Comparison of ENCODE assay signal across 13 cellular contexts in the genomic region with DNA sequence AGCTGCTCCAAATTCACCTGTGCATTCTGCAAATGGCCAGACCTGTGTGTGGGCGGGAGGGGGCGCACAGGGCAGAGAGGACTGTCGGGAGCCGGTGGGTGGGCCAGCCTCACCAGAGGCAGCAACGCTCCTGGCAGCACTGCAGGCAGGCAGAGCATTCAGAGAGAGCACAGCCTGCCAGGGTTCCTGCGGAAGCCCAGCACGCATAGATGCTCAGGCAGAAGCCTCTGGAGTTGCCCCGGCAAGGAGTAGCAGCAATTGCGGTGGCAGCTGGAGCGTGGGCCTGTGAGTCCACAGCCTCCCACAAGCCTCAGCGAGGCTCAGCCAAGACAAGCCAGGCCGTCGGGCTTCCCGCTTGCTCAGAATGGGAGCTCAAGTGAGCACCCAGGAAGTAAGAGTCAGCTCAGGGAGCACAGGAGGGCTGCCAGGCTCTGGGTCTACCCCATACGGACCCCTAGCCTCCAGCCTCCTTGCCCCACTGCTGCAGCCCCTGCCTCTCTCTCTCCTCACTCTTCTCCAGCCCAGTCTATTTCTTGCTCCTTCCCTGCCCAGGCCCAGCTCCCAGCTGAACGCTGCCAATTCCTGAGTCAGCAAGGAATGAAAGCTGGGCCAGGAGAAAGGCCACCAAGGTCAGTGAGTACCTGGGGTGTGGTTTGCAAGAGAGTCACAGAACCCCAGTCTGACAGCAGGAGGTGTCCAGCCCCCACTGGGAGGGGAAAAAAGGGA. TPM values are rescaled to one million over a fixed set of nuclear protein-coding genes. Genes with fewer than 3 reads are reported as not detected.
A peak's percentile ranks its signal among the peaks of the same experiment; 100 is the strongest.
DNase-seq lines count a peak whose midpoint lies in the region; ATAC-seq and TF ChIP-seq lines count a peak whose summit lies in the region.
"Had no signal": no experiment of that assay in that cellular context is flagged by ENCODE, and none has a peak within 500 bp of the region (broad histone marks: within the 10 kb centered on the region; RNA-seq: fewer than 3 reads in every experiment).

No MANE protein-coding gene starts in this region.

- peak overlapping the region; percentile 57 to 69 for H3K27ac Mint-ChIP-seq in natural killer cell treated with Interleukin-12 subunit alpha and Interleukin-12 subunit beta and Interleukin-15 and Interleukin-18, amount 100 ng/mL, for 72 hours
- no peak overlapping the region for H3K27ac Mint-ChIP-seq in natural killer cell
- H3K27ac Mint-ChIP-seq: activated CD4-positive, alpha-beta memory T cell treated with anti-CD3 and anti-CD28 coated beads, Interleukin-2, amount 10 ng/mL, durations not matched to agents 7 days and 5 days had no signal

- peak overlapping the region; percentile 35 for H3K4me2 ChIP-seq in fibroblast of lung (ENCODE audit: extremely low read depth, insufficient read depth, low read length)

- no peaks in the 10 kb centered on the region for H3K36me3 ChIP-seq in fibroblast of lung (ENCODE audit: control insufficient read depth, insufficient read depth, low read length)
- no peaks in the 10 kb centered on the region for H3K36me3 ChIP-seq in ovary

- no peak for TF ChIP-seq POLR2A in ovary (IDR thresholded peaks at IDR 0.05)

- H3K4me3 Mint-ChIP-seq in natural killer cell treated with Interleukin-12 subunit alpha and Interleukin-12 subunit beta and Interleukin-15 and Interleukin-18, amount 100 ng/mL, for 72 hours = no peak overlapping the region
- H3K4me3 Mint-ChIP-seq in natural killer cell = no peak overlapping the region
- H3K4me3 Mint-ChIP-seq: activated CD4-positive, alpha-beta memory T cell treated with anti-CD3 and anti-CD28 coated beads, Interleukin-2, amount 10 ng/mL, durations not matched to agents 7 days and 5 days had no signal

- peaks cover 23 to 39% of the 10 kb centered on the region in 2 donors for H3K4me1 Mint-ChIP-seq in natural killer cell treated with Interleukin-12 subunit alpha and Interleukin-12 subunit beta and Interleukin-15 and Interleukin-18, amount 100 ng/mL, for 72 hours (ENCODE audit: low read depth in 2 of 2)
- peaks cover 0 to 4% of the 10 kb centered on the region in 2 donors for H3K4me1 Mint-ChIP-seq in natural killer cell

- TF ChIP-seq CTCF in natural killer cell (IDR thresholded peaks at IDR 0.05) = no peak
- no peak for TF ChIP-seq CTCF in fibroblast of lung (conservative IDR thresholded peaks at IDR 0.05 in 1 of 2, IDR thresholded peaks at IDR 0.05 in 1 of 2; ENCODE audit: low read depth in 1 of 2, low read length in 2 of 2)
- TF ChIP-seq CTCF in ovary (IDR thresholded peaks at IDR 0.05) = no peak

- H3K36me3 Mint-ChIP-seq in natural killer cell treated with Interleukin-12 subunit alpha and Interleukin-12 subunit beta and Interleukin-15 and Interleukin-18, amount 100 ng/mL, for 72 hours = no peaks in the 10 kb centered on the region
- H3K36me3 Mint-ChIP-seq in natural killer cell = no peaks in the 10 kb centered on the region

- H3K4me1 ChIP-seq in fibroblast of lung (ENCODE audit: control insufficient read depth, extremely low read depth, insufficient read depth, low read length) (no peaks in the 10 kb centered on the region), ovary (ENCODE audit: insufficient read depth) (no peaks in the 10 kb centered on the region)

- peak in 1 of 2 donors; percentile 41 for ATAC-seq in natural killer cell treated with Interleukin-12 subunit alpha and Interleukin-12 subunit beta and Interleukin-15 and Interleukin-18, amount 100 ng/mL, for 72 hours
- ATAC-seq in natural killer cell = no peak

- no peak for TF ChIP-seq EP300 in ovary (IDR thresholded peaks at IDR 0.05)

- H2AFZ ChIP-seq in fibroblast of lung (ENCODE audit: low read length) = no peak overlapping the region

- 36 to 40% (median 37%) methylated on average over 15 to 16 of the region's 16 CpGs for WGBS in ovary, 3 donors

- no peaks in the 10 kb centered on the region for H4K20me1 ChIP-seq in fibroblast of lung (ENCODE audit: control insufficient read depth, extremely low read depth, insufficient read depth, low read length)

- no peaks in the 10 kb centered on the region for H3K9me3 Mint-ChIP-seq in natural killer cell treated with Interleukin-12 subunit alpha and Interleukin-12 subunit beta and Interleukin-15 and Interleukin-18, amount 100 ng/mL, for 72 hours
- no peaks in the 10 kb centered on the region for H3K9me3 Mint-ChIP-seq in natural killer cell
- H3K9me3 Mint-ChIP-seq: activated CD4-positive, alpha-beta memory T cell treated with anti-CD3 and anti-CD28 coated beads, Interleukin-2, amount 10 ng/mL, durations not matched to agents 7 days and 5 days had no signal

- H3K27ac ChIP-seq in fibroblast of lung (ENCODE audit: insufficient read depth, low read length) = no peak overlapping the region
- H3K27ac ChIP-seq in ovary = no peak overlapping the region
- H3K27ac ChIP-seq: coronary artery had no signal

- H3K27me3 Mint-ChIP-seq in natural killer cell treated with Interleukin-12 subunit alpha and Interleukin-12 subunit beta and Interleukin-15 and Interleukin-18, amount 100 ng/mL, for 72 hours = no peaks in the 10 kb centered on the region
- no peaks in the 10 kb centered on the region for H3K27me3 Mint-ChIP-seq in natural killer cell (ENCODE audit: low read depth in 2 of 2)
- H3K27me3 Mint-ChIP-seq: activated CD4-positive, alpha-beta memory T cell treated with anti-CD3 and anti-CD28 coated beads, Interleukin-2, amount 10 ng/mL, durations not matched to agents 7 days and 5 days had no signal

- no peak for DNase-seq in natural killer cell treated with Interleukin-12 subunit alpha and Interleukin-12 subunit beta and Interleukin-15 and Interleukin-18, amount 100 ng/mL, for 72 hours (ENCODE audit: low spot score)
- DNase-seq in natural killer cell (no peak), fibroblast of lung (ENCODE audit: low read depth in 2 of 2) (peak in 1 of 2 donors; percentile 71), ovary (no peak), T1000 (lab: John Stamatoyannopoulos, UW) (no peak)
- no peak for DNase-seq in stimulated activated CD4-positive, alpha-beta T cell treated with anti-CD3 and anti-CD28 coated beads, Interleukin-4, amount 100 ng/mL, for 1 hour
- DNase-seq: activated CD4-positive, alpha-beta memory T cell treated with anti-CD3 and anti-CD28 coated beads, Interleukin-2, amount 10 ng/mL, durations not matched to agents 7 days and 5 days; activated naive CD4-positive, alpha-beta T cell treated with Interleukin-2 at 50 U/mL for 16 hours; DMS53; Karpas-422; NCI-H2171; stimulated activated CD4-positive, alpha-beta T cell treated with anti-CD3 and anti-CD28 coated beads, Interleukin-12 subunit alpha, Interleukin-12 subunit beta, amount 100 ng/mL, for 4 hours had no signal

- H3K4me3 ChIP-seq in fibroblast of lung (replicated peaks in 1 of 4; ENCODE audit: control extremely low read depth in 1 of 4, insufficient read depth in 1 of 4, low read depth in 3 of 4, low read length in 4 of 4) (no peak overlapping the region), ovary (no peak overlapping the region)
- H3K4me3 ChIP-seq: coronary artery had no signal

- H3K79me2 ChIP-seq in fibroblast of lung (ENCODE audit: control insufficient read depth, insufficient read depth, low read length) = no peaks in the 10 kb centered on the region

- intact Hi-C loops in natural killer cell (cut with micrococcal nuclease) (no loop called here), ovary (cut with DNase I) (no loop called here)

- H3K9me3 ChIP-seq in fibroblast of lung (ENCODE audit: control insufficient read depth, insufficient read depth, low read depth, low read length) = no peaks in the 10 kb centered on the region
- H3K9me3 ChIP-seq in ovary = no peaks in the 10 kb centered on the region

- H3K9ac ChIP-seq in fibroblast of lung (ENCODE audit: insufficient read depth, low read length) = no peak overlapping the region

- no peaks in the 10 kb centered on the region for H3K27me3 ChIP-seq in fibroblast of lung (ENCODE audit: control insufficient read depth, insufficient read depth, low read length)
- H3K27me3 ChIP-seq in ovary = no peaks in the 10 kb centered on the region

RNA-seq across cellular contexts. Expression of a gene that starts 9.6 kb away (rescaled TPM):
- total RNA-seq in natural killer cell treated with Interleukin-12 subunit alpha and Interleukin-12 subunit beta and Interleukin-15 and Interleukin-18, amount 100 ng/mL, for 72 hours = 10 to 100 TPM; 43.7 to 56.2 TPM
- total RNA-seq in natural killer cell = 10 to 100 TPM; 29.3 to 34.7 (median 32.1) TPM
- total RNA-seq in fibroblast of lung = 15.4 TPM in 2 replicates
- polyA plus RNA-seq in fibroblast of lung = 20.6 and 25.3 TPM in 2 replicates
- polyA plus RNA-seq in fibroblast of lung (2012) = 44.9 and 63.6 TPM in 2 replicates
- polyA minus RNA-seq in fibroblast of lung (ENCODE audit: low replicate concordance) = 2.7 and 3.9 TPM in 2 replicates
- 10 to 100 TPM in 6 of 7 donors, 1 to 10 TPM in 1; 7.6 to 28.7 (median 20.5) TPM for total RNA-seq in ovary
- polyA plus RNA-seq in ovary = 10 to 100 TPM; 20.3 to 38.9 TPM

RNA-seq across cellular contexts. Expression of a gene that starts 9.9 kb away (rescaled TPM):
- total RNA-seq in natural killer cell treated with Interleukin-12 subunit alpha and Interleukin-12 subunit beta and Interleukin-15 and Interleukin-18, amount 100 ng/mL, for 72 hours = 100 to 1,000 TPM; 135 to 204 TPM
- total RNA-seq in natural killer cell (10 to 100 TPM; 15.1 to 17.0 (median 16.3) TPM), fibroblast of lung (105 and 141 TPM in 2 replicates), ovary (100 to 1,000 TPM in 6 of 7 donors, 10 to 100 TPM in 1; 64.3 to 166 (median 128) TPM)
- polyA plus RNA-seq in fibroblast of lung (121 and 149 TPM in 2 replicates), ovary (100 to 1,000 TPM in 1 of 2 donors, 10 to 100 TPM in 1; 48.7 to 100 TPM)
- polyA plus RNA-seq in fibroblast of lung (2012) = 172 and 265 TPM in 2 replicates
- 69.3 and 90.7 TPM in 2 replicates for polyA minus RNA-seq in fibroblast of lung (ENCODE audit: low replicate concordance)

RNA-seq across cellular contexts. Expression of a gene that starts 17.7 kb away (rescaled TPM):
- total RNA-seq in natural killer cell treated with Interleukin-12 subunit alpha and Interleukin-12 subunit beta and Interleukin-15 and Interleukin-18, amount 100 ng/mL, for 72 hours = 1,000 to 10,000 TPM; 2,596 to 3,366 TPM
- 10 to 100 TPM in 1 of 3 donors, 1 to 10 TPM in 2; 7.8 to 15.4 (median 9.2) TPM for total RNA-seq in natural killer cell
- total RNA-seq in fibroblast of lung = 0.99 and 1.0 TPM in 2 replicates
- polyA plus RNA-seq in fibroblast of lung = 0.79 and 1.1 TPM in 2 replicates
- polyA plus RNA-seq in fibroblast of lung (2012) = 1.0 and 1.7 TPM in 2 replicates
- 10.4 TPM in 1 of 2 replicates, not detected in the other for polyA minus RNA-seq in fibroblast of lung (ENCODE audit: low replicate concordance)
- total RNA-seq in ovary = 1 to 10 TPM in 2 of 7 donors, under 1 TPM in 5; 0.15 to 1.1 (median 0.61) TPM
- polyA plus RNA-seq in ovary = under 1 TPM; 0.23 to 0.63 TPM

RNA-seq across cellular contexts. Expression of a gene that starts 41.7 kb away (rescaled TPM):
- total RNA-seq in natural killer cell treated with Interleukin-12 subunit alpha and Interleukin-12 subunit beta and Interleukin-15 and Interleukin-18, amount 100 ng/mL, for 72 hours = 10 to 100 TPM; 11.1 to 24.5 TPM
- total RNA-seq in natural killer cell = 10 to 100 TPM in 1 of 3 donors, 1 to 10 TPM in 2; 7.6 to 24.2 (median 9.6) TPM
- total RNA-seq in fibroblast of lung = 19.2 and 24.9 TPM in 2 replicates
- polyA plus RNA-seq in fibroblast of lung = 9.6 and 10.4 TPM in 2 replicates
- 10.4 and 11.9 TPM in 2 replicates for polyA plus RNA-seq in fibroblast of lung (2012)
- 16.3 and 33.3 TPM in 2 replicates for polyA minus RNA-seq in fibroblast of lung (ENCODE audit: low replicate concordance)
- total RNA-seq in ovary = 10 to 100 TPM; 10.5 to 21.4 (median 14.5) TPM
- 10 to 100 TPM; 10.1 to 23.3 TPM for polyA plus RNA-seq in ovary

RNA-seq across cellular contexts. Expression of a gene that starts 42.2 kb away (rescaled TPM):
- total RNA-seq in natural killer cell treated with Interleukin-12 subunit alpha and Interleukin-12 subunit beta and Interleukin-15 and Interleukin-18, amount 100 ng/mL, for 72 hours = 100 to 1,000 TPM in 1 of 2 donors, 10 to 100 TPM in 1; 67.2 to 121 TPM
- total RNA-seq in natural killer cell (1 to 10 TPM; 5.8 to 9.3 (median 8.9) TPM), fibroblast of lung (5.6 and 8.9 TPM in 2 replicates), ovary (10 to 100 TPM in 6 of 7 donors, 1 to 10 TPM in 1; 7.9 to 16.6 (median 14.0) TPM)
- polyA plus RNA-seq in fibroblast of lung (7.2 and 9.1 TPM in 2 replicates), ovary (1 to 10 TPM; 6.6 to 9.1 TPM)
- polyA plus RNA-seq in fibroblast of lung (2012) = 7.1 and 8.3 TPM in 2 replicates
- 20.3 and 30.2 TPM in 2 replicates for polyA minus RNA-seq in fibroblast of lung (ENCODE audit: low replicate concordance)

Comparison
In these comparisons a context has a peak if more than half of its experiments do, and no peak if none do; other contexts are left out.
1. H3K27ac Mint-ChIP-seq: peak in natural killer cell treated with Interleukin-12 subunit alpha and Interleukin-12 subunit beta and Interleukin-15 and Interleukin-18, amount 100 ng/mL, for 72 hours (2 of 2); none in natural killer cell (0 of 2).
2. RNA of a gene that starts 17.7 kb away (total RNA-seq): 2,596 to 3,366 TPM in natural killer cell treated with Interleukin-12 subunit alpha and Interleukin-12 subunit beta and Interleukin-15 and Interleukin-18, amount 100 ng/mL, for 72 hours; 7.8 to 15.4 TPM in natural killer cell, 0.99 to 1.0 TPM in fibroblast of lung and 0.15 to 1.1 TPM in ovary; every median in the first group is over 100 times any median in the second.